ENCODE assay signal across 17 cellular contexts in the genomic region with DNA sequence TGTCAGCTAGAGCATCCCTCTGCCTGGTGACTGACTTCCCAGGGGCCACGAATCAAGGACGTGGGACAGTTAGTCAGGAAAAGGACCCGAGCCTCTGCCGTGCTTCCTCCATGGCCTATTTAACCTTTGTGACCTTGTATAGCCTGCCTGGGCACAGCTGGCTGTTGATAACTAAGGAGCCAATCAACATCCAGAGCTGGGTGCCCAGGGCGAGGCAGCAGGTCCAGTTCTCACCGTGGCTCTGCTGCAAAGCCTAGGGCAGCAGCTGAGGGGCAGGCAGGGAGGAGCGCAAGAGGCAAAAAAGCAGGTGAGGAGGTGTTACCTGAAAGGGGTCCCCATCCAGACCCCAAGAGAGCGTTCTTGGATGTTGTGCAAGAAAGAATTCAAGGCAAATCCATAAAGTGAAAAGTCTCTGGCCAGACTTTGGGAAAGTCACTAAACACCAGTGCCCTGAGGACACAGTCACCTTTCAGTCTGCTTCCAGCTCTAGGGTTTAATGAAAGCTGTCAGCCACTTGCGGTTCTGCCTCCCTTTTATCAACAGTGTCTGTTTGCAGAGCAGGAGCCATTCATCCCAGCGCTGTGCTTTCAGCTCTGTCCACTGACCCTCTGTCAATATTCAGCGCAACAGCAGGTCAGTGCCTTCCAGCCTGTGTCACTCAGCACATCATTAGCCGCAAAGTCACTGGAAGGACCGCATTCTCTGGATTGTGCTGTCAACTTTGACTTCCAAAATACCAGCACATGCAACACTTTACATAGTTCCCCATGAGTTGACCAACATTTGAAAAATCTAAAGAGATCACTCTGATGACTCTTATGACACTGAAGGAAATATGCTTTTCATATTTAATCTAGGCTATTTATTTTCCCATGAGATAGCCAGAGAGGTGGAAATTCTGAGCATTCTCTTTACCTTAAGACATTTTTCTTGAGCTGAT. TPM values are rescaled to one million over a fixed set of nuclear protein-coding genes. Genes with fewer than 3 reads are reported as not detected.
DNase-seq lines count a peak whose midpoint lies in the region; ATAC-seq and TF ChIP-seq lines count a peak whose summit lies in the region.
"Had no signal": no experiment of that assay in that cellular context is flagged by ENCODE, and none has a peak within 500 bp of the region (broad histone marks: within the 10 kb centered on the region; RNA-seq: fewer than 3 reads in every experiment).

No MANE protein-coding gene starts in this region.

- H3K27me3 Mint-ChIP-seq in progenitor cell of endocrine pancreas: no peaks in the 10 kb centered on the region

- no peaks in the 10 kb centered on the region for H3K36me3 Mint-ChIP-seq in progenitor cell of endocrine pancreas (ENCODE audit: insufficient read depth)

- H3K9me3 Mint-ChIP-seq in progenitor cell of endocrine pancreas (ENCODE audit: low read depth): no peaks in the 10 kb centered on the region
- H3K9me3 Mint-ChIP-seq: activated naive CD8-positive, alpha-beta T cell treated with anti-CD3 and anti-CD28 coated beads, Interleukin-2, amount 50 U/mL, for 24 hours; activated T-helper 2 cell treated with anti-CD3 and anti-CD28 coated beads, Interferon-gamma antibody, Interleukin-2, Interleukin-4, amounts not matched to agents 10 μg/mL and 5 μg/mL and 100 μg/mL, durations not matched to agents 14 hours and 24 hours and 36 hours; T-helper 2 cell treated with Interferon-gamma antibody and Interleukin-4, amounts not matched to agents 5 μg/mL and 100 μg/mL, for 36 hours had no signal

- ATAC-seq in left colon (peak; percentile 32), GM21447 (IDR thresholded peaks at IDR 0.05; ENCODE audit: unreplicated experiment) (no peak), HG03097 (IDR thresholded peaks at IDR 0.05; ENCODE audit: low FRiP score, unreplicated experiment) (no peak), GM21526 (IDR thresholded peaks at IDR 0.05; ENCODE audit: low FRiP score, unreplicated experiment) (no peak)
- ATAC-seq: activated naive CD8-positive, alpha-beta T cell treated with anti-CD3 and anti-CD28 coated beads, Interleukin-2, amount 50 U/mL, for 24 hours; foreskin keratinocyte had no signal

- H3K4me3 Mint-ChIP-seq in progenitor cell of endocrine pancreas (ENCODE audit: low read depth): no peak overlapping the region
- H3K4me3 Mint-ChIP-seq: activated naive CD8-positive, alpha-beta T cell treated with anti-CD3 and anti-CD28 coated beads, Interleukin-2, amount 50 U/mL, for 24 hours; T-helper 2 cell treated with Interferon-gamma antibody and Interleukin-4, amounts not matched to agents 5 μg/mL and 100 μg/mL, for 36 hours had no signal

- H3K27ac Mint-ChIP-seq in progenitor cell of endocrine pancreas: peak overlapping the region; percentile 91
- H3K27ac Mint-ChIP-seq: activated naive CD8-positive, alpha-beta T cell treated with anti-CD3 and anti-CD28 coated beads, Interleukin-2, amount 50 U/mL, for 24 hours; activated T-helper 2 cell treated with anti-CD3 and anti-CD28 coated beads, Interferon-gamma antibody, Interleukin-2, Interleukin-4, amounts not matched to agents 10 μg/mL and 5 μg/mL and 100 μg/mL, durations not matched to agents 14 hours and 24 hours and 36 hours; T-helper 2 cell treated with Interferon-gamma antibody and Interleukin-4, amounts not matched to agents 5 μg/mL and 100 μg/mL, for 36 hours had no signal

- TF ChIP-seq CTCF in progenitor cell of endocrine pancreas (IDR thresholded peaks at IDR 0.05; ENCODE audit: unreplicated experiment): no peak

- H3K4me1 Mint-ChIP-seq in progenitor cell of endocrine pancreas (ENCODE audit: low read depth): peaks cover 47% of the 10 kb centered on the region

- peak; percentile 80 for DNase-seq in DMS53 (lab: John Stamatoyannopoulos, UW)
- DNase-seq in NCI-H510A (lab: John Stamatoyannopoulos, UW): peak; percentile 25
- no peak for DNase-seq in left colon
- no peak for DNase-seq in progenitor cell of endocrine pancreas (ENCODE audit: low spot score, unreplicated experiment)
- DNase-seq: activated CD4-positive, alpha-beta T cell treated with anti-CD3 and anti-CD28 coated beads for 1 hour; activated naive CD8-positive, alpha-beta T cell treated with anti-CD3 and anti-CD28 coated beads, Interleukin-2, amount 50 U/mL, for 24 hours; foreskin keratinocyte; NCI-H1436; NCI-H446 treated with DMSO at 0.1 percent for 48 hours; ovary; stimulated activated CD4-positive, alpha-beta T cell treated with anti-CD3 and anti-CD28 coated beads, Interleukin-4, amount 100 ng/mL, for 1 hour; substantia nigra had no signal

- intact Hi-C loops in left colon (cut with DNase I, micrococcal nuclease): no loop called here

RNA-seq across cellular contexts. Expression of gene ASAP2, which starts 38.6 kb away (rescaled TPM):
- total RNA-seq in left colon: 10 to 100 TPM; 63.8 to 71.0 TPM
- total RNA-seq in progenitor cell of endocrine pancreas: 65.4 and 69.3 TPM in 2 replicates

Comparison
In these comparisons a context has a peak if more than half of its experiments do, and no peak if none do; other contexts are left out.
1. DNase-seq: peak in DMS53 (single experiment) and NCI-H510A (single experiment); none in left colon (0 of 2) and progenitor cell of endocrine pancreas (single experiment).